Comparison of ENCODE assay signal across 8 cellular contexts in the genomic region with DNA sequence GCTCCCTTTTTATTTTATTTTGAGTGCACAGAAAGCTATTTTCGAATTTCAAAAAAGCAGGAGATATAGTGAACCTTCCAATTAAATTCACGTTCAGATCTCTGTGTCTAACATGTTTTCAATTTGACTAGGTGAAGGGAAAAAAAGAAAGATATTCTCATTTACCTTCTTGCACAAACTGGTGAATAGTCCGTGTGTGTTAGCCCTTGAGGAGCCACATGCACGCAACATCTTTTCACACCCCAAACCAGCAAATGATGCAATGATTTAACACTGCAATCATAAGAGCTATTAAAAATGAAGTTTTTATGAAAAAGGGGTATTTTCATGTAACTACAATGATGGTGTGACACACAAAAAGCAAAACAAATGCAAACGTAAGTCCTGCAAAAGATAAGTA.
"Had no signal": no experiment of that assay in that cellular context is flagged by ENCODE, and none has a peak within 500 bp of the region (broad histone marks: within the 10 kb centered on the region; RNA-seq: fewer than 3 reads in every experiment).

No MANE protein-coding gene starts in this region.

- H3K36me3 ChIP-seq: HAP-1 had no signal

- H3K27ac Mint-ChIP-seq: HFFc6, IgD-negative memory B cell had no signal

- ATAC-seq: HCT116, HepG2 had no signal

- H3K4me3 Mint-ChIP-seq: HFFc6, IgD-negative memory B cell had no signal

- DNase-seq: GOT3, H7, HFFc6 had no signal

- H3K9me3 Mint-ChIP-seq: HFFc6 had no signal

- H3K4me3 ChIP-seq: HAP-1 had no signal

- H3K9me3 ChIP-seq: HAP-1 had no signal

- H3K27ac ChIP-seq: HL-60 had no signal
